Comparison of ENCODE assay signal across 28 cellular contexts in the genomic region with DNA sequence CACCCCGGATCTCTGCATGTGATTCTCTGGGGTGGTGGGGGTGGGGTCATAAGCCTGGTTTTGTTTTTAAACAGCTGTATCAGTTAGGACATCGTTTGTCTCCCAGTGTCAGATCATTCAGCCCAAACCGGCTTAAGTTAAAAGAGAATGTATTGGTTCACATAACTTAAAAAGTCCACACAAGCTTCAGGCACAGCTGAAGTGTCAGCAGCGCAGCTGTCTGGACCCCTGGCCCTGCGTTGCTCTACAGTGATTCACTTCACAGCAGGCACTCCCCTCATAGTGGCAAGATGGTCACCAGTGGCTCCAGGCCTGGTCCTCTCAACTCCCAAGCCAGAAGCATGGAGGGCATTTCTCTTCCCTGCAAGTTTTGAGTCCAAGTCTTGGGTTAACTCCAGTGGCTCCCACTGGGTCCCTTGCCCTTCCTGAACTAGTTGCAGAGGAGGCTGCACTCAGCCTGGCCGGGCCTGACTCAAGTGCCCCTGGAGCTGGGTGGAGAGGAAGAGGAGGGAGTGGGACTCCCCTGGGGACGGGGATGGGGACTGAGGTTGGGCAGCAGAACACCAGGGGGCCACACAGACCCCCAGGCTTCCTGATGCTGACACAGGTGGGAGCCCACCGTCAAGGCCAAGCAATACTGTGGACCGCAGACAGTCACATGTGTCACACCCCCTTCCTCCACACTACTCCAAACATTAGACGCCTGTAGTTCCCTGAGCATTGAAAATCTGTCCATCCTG. TPM values are rescaled to one million over a fixed set of nuclear protein-coding genes. Genes with fewer than 3 reads are reported as not detected.
"Had no signal": no experiment of that assay in that cellular context is flagged by ENCODE, and none has a peak within 500 bp of the region (broad histone marks: within the 10 kb centered on the region; RNA-seq: fewer than 3 reads in every experiment).

No MANE protein-coding gene starts in this region.

- DNase-seq: activated CD4-positive, alpha-beta T cell treated with anti-CD3 and anti-CD28 coated beads for 48 hours; activated CD8-positive, alpha-beta T cell treated with anti-CD3 and anti-CD28 coated beads for 36 hours; activated naive CD4-positive, alpha-beta T cell; activated T-cell treated with anti-CD3 and anti-CD28 coated beads, Interleukin-2, amount 50 U/mL, for 1 hour; adrenal gland; central memory CD4-positive, alpha-beta T cell; dermis blood vessel endothelial cell; effector CD8-positive, alpha-beta T cell; foreskin melanocyte; immature natural killer cell; natural killer cell; sigmoid colon; spleen; stimulated activated CD4-positive, alpha-beta T cell treated with anti-CD3 and anti-CD28 coated beads, Interleukin-4, amount 100 ng/mL, for 1 hour; stimulated activated naive CD8-positive, alpha-beta T cell treated with anti-CD3 and anti-CD28 coated beads, Interleukin-15, Interleukin-2, amounts not matched to agents 100 U/mL and 50 U/mL, for 24 hours; thyroid gland had no signal

- H3K4me1 ChIP-seq: pancreas had no signal

- ATAC-seq: activated CD8-positive, alpha-beta T cell treated with anti-CD3 and anti-CD28 coated beads for 36 hours; left lobe of liver; natural killer cell; pancreas; stimulated activated naive CD8-positive, alpha-beta T cell treated with anti-CD3 and anti-CD28 coated beads, Interleukin-15, Interleukin-2, amounts not matched to agents 100 U/mL and 50 U/mL, for 24 hours had no signal

- H3K27ac Mint-ChIP-seq: activated CD8-positive, alpha-beta T cell treated with anti-CD3 and anti-CD28 coated beads for 36 hours; activated naive CD8-positive, alpha-beta T cell; immature natural killer cell; natural killer cell had no signal

- H3K36me3 Mint-ChIP-seq: activated naive CD8-positive, alpha-beta T cell; immature natural killer cell; natural killer cell had no signal

- H3K9me3 ChIP-seq: adrenal gland, ascending aorta, neutrophil, pancreas, spleen, thyroid gland had no signal

- H3K27me3 Mint-ChIP-seq: activated CD8-positive, alpha-beta T cell treated with anti-CD3 and anti-CD28 coated beads for 36 hours; activated naive CD8-positive, alpha-beta T cell had no signal

- H3K9me3 Mint-ChIP-seq: activated CD8-positive, alpha-beta T cell treated with anti-CD3 and anti-CD28 coated beads for 36 hours; immature natural killer cell; natural killer cell had no signal

- H3K36me3 ChIP-seq: adrenal gland, ascending aorta, neutrophil, pancreas, spleen, thyroid gland had no signal

- H3K27ac ChIP-seq: adrenal gland, ascending aorta, neutrophil, pancreas, sigmoid colon, spleen, thyroid gland had no signal

- H3K27me3 ChIP-seq: adrenal gland, ascending aorta, pancreas, sigmoid colon, spleen, thyroid gland had no signal

- H3K4me3 Mint-ChIP-seq: activated CD8-positive, alpha-beta T cell treated with anti-CD3 and anti-CD28 coated beads for 36 hours; activated naive CD8-positive, alpha-beta T cell; immature natural killer cell; natural killer cell had no signal

- H3K4me3 ChIP-seq: adrenal gland, ascending aorta, lung, pancreas, sigmoid colon, spleen, thyroid gland had no signal

RNA-seq across cellular contexts. Expression of a gene that starts 28.9 kb away (rescaled TPM):
- total RNA-seq: activated CD8-positive, alpha-beta T cell treated with anti-CD3 and anti-CD28 coated beads for 36 hours; adrenal gland; ascending aorta; dermis blood vessel endothelial cell; kidney epithelial cell; mesenteric fat pad; pancreas; pulmonary artery endothelial cell; sigmoid colon; subcutaneous adipose tissue; T-helper 2 cell treated with Interferon-gamma antibody and Interleukin-4, amounts not matched to agents 100 ng/mL and 5 ng/mL, for 36 hours; thyroid gland; ureter had no signal

RNA-seq across cellular contexts. Expression of a gene that starts 30.5 kb away (rescaled TPM):
- total RNA-seq: kidney epithelial cell had no signal

RNA-seq across cellular contexts. Expression of a gene that starts 37.8 kb away (rescaled TPM):
- total RNA-seq: ascending aorta; left lobe of liver; T-helper 2 cell treated with Interferon-gamma antibody and Interleukin-4, amounts not matched to agents 100 ng/mL and 5 ng/mL, for 36 hours had no signal
